In genomic region chr13:83867708-83868107, GRCh38 we compare ENCODE assay signal across 14 cellular contexts. TPM values are rescaled to one million over a fixed set of nuclear protein-coding genes. Genes with fewer than 3 reads are reported as not detected.
DNase-seq lines count a peak whose midpoint lies in the region; ATAC-seq and TF ChIP-seq lines count a peak whose summit lies in the region.
"Had no signal": no experiment of that assay in that cellular context is flagged by ENCODE, and none has a peak within 500 bp of the region (broad histone marks: within the 10 kb centered on the region; RNA-seq: fewer than 3 reads in every experiment).

No MANE protein-coding gene starts in this region.

- H3K27ac Mint-ChIP-seq in WTC11, result no peak overlapping the region
- H3K27ac Mint-ChIP-seq: CD4-positive, alpha-beta memory T cell had no signal

- peak; percentile 46; the same call in 1 of the 2 replicates for ATAC-seq in WTC11
- no peak for ATAC-seq in GM18858 (IDR thresholded peaks at IDR 0.05; ENCODE audit: unreplicated experiment)
- ATAC-seq in HG03342 (IDR thresholded peaks at IDR 0.05; ENCODE audit: unreplicated experiment), result no peak
- ATAC-seq in lower lobe of right lung, result no peak
- ATAC-seq: HCT116 had no signal

- H3K4me1 ChIP-seq in lower lobe of right lung, result no peaks in the 10 kb centered on the region

- POLR2A ChIA-PET in WTC11 (lab: Charles Lee), result no interaction called here

- H3K27ac ChIP-seq in lower lobe of right lung, result no peak overlapping the region

- peak; percentile 25 for DNase-seq in H7
- DNase-seq in WTC11 (ENCODE audit: low spot score), result no peak
- peak; percentile 9 for DNase-seq in iPS-NIHi7 (ENCODE audit: extremely low spot score)
- no peak for DNase-seq in lower lobe of right lung
- DNase-seq: C1 segment of cervical spinal cord; Calu3; CD4-positive, alpha-beta memory T cell; COR-L47; DMS53; DND-41 had no signal

- CTCF ChIA-PET in WTC11 (lab: Charles Lee), result no interaction called here

- intact Hi-C loops in lower lobe of right lung (cut with DNase I), result no loop called here

- H3K4me3 ChIP-seq in H7 (ENCODE audit: insufficient read depth, low read depth, low read length) (no peak overlapping the region), lower lobe of right lung (no peak overlapping the region)

- H3K9me3 Mint-ChIP-seq in WTC11, result no peaks in the 10 kb centered on the region

- H3K27me3 Mint-ChIP-seq in WTC11 (ENCODE audit: low read depth), result no peaks in the 10 kb centered on the region

- H3K27me3 ChIP-seq in H7 (ENCODE audit: control insufficient read depth, insufficient read depth, low read length) (no peaks in the 10 kb centered on the region), lower lobe of right lung (ENCODE audit: low read depth) (no peaks in the 10 kb centered on the region)

- no peaks in the 10 kb centered on the region for H3K36me3 ChIP-seq in H7 (replicated peaks; ENCODE audit: control insufficient read depth, insufficient read depth, low read length)
- H3K36me3 ChIP-seq in lower lobe of right lung, result no peaks in the 10 kb centered on the region

- H3K4me1 Mint-ChIP-seq in WTC11, result peaks cover 14% of the 10 kb centered on the region
- H3K4me1 Mint-ChIP-seq: CD4-positive, alpha-beta memory T cell had no signal

- no peak overlapping the region for H3K4me3 Mint-ChIP-seq in WTC11
- H3K4me3 Mint-ChIP-seq: CD4-positive, alpha-beta memory T cell had no signal

- no peaks in the 10 kb centered on the region for H3K36me3 Mint-ChIP-seq in WTC11
- H3K36me3 Mint-ChIP-seq: CD4-positive, alpha-beta memory T cell had no signal

- TF ChIP-seq CTCF in WTC11 (IDR thresholded peaks at IDR 0.05), result no peak
- TF ChIP-seq CTCF in lower lobe of right lung (IDR thresholded peaks at IDR 0.05), result no peak

- no peaks in the 10 kb centered on the region for H3K9me3 ChIP-seq in lower lobe of right lung

TF ChIP-seq in WTC11, 78 proteins besides CTCF, POLR2A, EP300 and RAD21:
- TF ChIP-seq USF1 (CRISPR knock-in tag; IDR thresholded peaks at IDR 0.05), result peak; percentile 76
- TF ChIP-seq IRF1 (CRISPR knock-in tag; IDR thresholded peaks at IDR 0.05), result no peak
- TF ChIP-seq USF2 (CRISPR knock-in tag; IDR thresholded peaks at IDR 0.05), result peak; percentile 85
- TF ChIP-seq ZNF416 (CRISPR knock-in tag; IDR thresholded peaks at IDR 0.05), result no peak
- no peak for TF ChIP-seq ZNF425 (CRISPR knock-in tag; conservative IDR thresholded peaks at IDR 0.05)
- TF ChIP-seq TEAD1 (CRISPR knock-in tag; IDR thresholded peaks at IDR 0.05), result no peak

RNA-seq across cellular contexts. Expression of gene SLITRK1, which starts 14.6 kb away (rescaled TPM):
- 0.04 and 0.07 TPM in 2 replicates for total RNA-seq in H7 (2014; rRNA removed; shearing (Covaris generic))
- total RNA-seq in WTC11 (2021) (1.1 to 1.9 TPM (median 1.6 TPM) in 3 replicates), lower lobe of right lung (not detected)
- total RNA-seq: Calu3; CD4-positive, alpha-beta memory T cell; H4 had no signal

Comparison
In these comparisons a context has a peak if more than half of its experiments do, and no peak if none do; other contexts are left out.
1. DNase-seq: peak in H7 (single experiment) and iPS-NIHi7 (single experiment); none in WTC11 (single experiment) and lower lobe of right lung (single experiment).